In the genomic region with DNA sequence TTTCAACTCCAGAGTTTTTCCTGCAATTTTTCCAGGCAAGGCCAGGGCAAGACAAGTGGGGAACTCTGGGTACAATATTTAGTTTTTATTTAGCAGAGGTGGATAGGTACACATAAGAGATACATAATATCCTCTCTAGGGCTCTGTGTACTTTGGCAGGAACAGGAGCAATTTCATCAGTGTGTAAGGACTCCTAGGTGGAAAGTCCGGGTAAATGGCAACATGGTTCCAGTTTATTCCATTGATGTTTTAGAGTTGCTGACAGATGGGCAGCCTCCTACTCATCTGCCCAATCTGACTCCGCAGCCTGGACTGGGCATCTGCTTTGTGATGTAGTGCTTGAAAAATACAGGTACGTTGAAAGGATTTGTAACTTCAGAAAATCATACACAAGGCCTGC, we compare ENCODE assay signal across 30 cellular contexts. TPM values are rescaled to one million over a fixed set of nuclear protein-coding genes. Genes with fewer than 3 reads are reported as not detected.
A peak's percentile ranks its signal among the peaks of the same experiment; 100 is the strongest.
DNase-seq lines count a peak whose midpoint lies in the region; ATAC-seq and TF ChIP-seq lines count a peak whose summit lies in the region.
"Had no signal": no experiment of that assay in that cellular context is flagged by ENCODE, and none has a peak within 500 bp of the region (broad histone marks: within the 10 kb centered on the region; RNA-seq: fewer than 3 reads in every experiment).

No MANE protein-coding gene starts in this region.

- H3K4me3 ChIP-seq in liver (ENCODE audit: low read depth in 1 of 3, low read length in 3 of 3): peak overlapping the region; percentile 15 to 38 (median 29)
- H3K4me3 ChIP-seq: adrenal gland, body of pancreas, esophagus squamous epithelium, heart right ventricle, PC-9, right atrium auricular region, smooth muscle cell, testis had no signal

- peak; percentile 43 for DNase-seq in DMS 273 treated with DMSO at 0.1 percent for 48 hours (lab: John Stamatoyannopoulos, UW)
- DNase-seq in NCI-H1694 treated with DMSO at 0.1 percent for 48 hours (lab: John Stamatoyannopoulos, UW): peak; percentile 86
- peak; percentile 31 for DNase-seq in NCI-H748 treated with DMSO at 0.1 percent for 48 hours (lab: John Stamatoyannopoulos, UW)
- no peak for DNase-seq in stimulated activated CD4-positive, alpha-beta T cell treated with anti-CD3 and anti-CD28 coated beads, Interleukin-15, amount 100 ng/mL, for 24 hours
- no peak for DNase-seq in ecto neural progenitor cell (ENCODE audit: low spot score)
- DNase-seq: activated CD4-positive, alpha-beta memory T cell treated with anti-CD3 and anti-CD28 coated beads, Interleukin-2, amount 10 ng/mL, durations not matched to agents 7 days and 5 days; activated CD4-positive, alpha-beta T cell treated with anti-CD3 and anti-CD28 coated beads for 1 hour; activated naive CD4-positive, alpha-beta T cell treated with anti-CD3 and anti-CD28 coated beads, Interleukin-2, amount 10 ng/mL, durations not matched to agents 7 days and 5 days; adrenal gland; BE2C; body of pancreas; CD8-positive, alpha-beta T cell; DMS79 treated with DMSO at 0.1 percent for 48 hours; esophagus squamous epithelium; foreskin keratinocyte; GDM1; heart right ventricle; left ventricle myocardium superior; PC-9; stimulated activated CD4-positive, alpha-beta T cell treated with anti-CD3 and anti-CD28 coated beads, Interleukin-1b, Interleukin-23, amount 100 ng/mL, for 48 hours; stimulated activated naive CD4-positive, alpha-beta T cell treated with Interleukin-2 at 50 U/mL for 16 hours; testis had no signal

- peak overlapping the region; percentile 44 to 80 for H3K9ac ChIP-seq in liver (ENCODE audit: low read depth in 1 of 2, low read length in 2 of 2)

- 40% methylated on average over 3 of the region's 3 CpGs for whole genome bisulfite sequencing in liver

- peaks cover 2 to 53% (median 46%) of the 10 kb centered on the region in 4 donors for H3K4me1 ChIP-seq in liver (ENCODE audit: control insufficient read depth in 4 of 4, insufficient read depth in 4 of 4, low read length in 3 of 4)
- H3K4me1 ChIP-seq: adrenal gland, BE2C, body of pancreas, esophagus squamous epithelium, foreskin keratinocyte, heart right ventricle, right atrium auricular region, testis had no signal

- peak overlapping the region; percentile 77 to 85 for H3K27ac ChIP-seq in liver (ENCODE audit: low read depth in 1 of 2, low read length in 2 of 2)
- H3K27ac ChIP-seq: adrenal gland, body of pancreas, esophagus squamous epithelium, foreskin keratinocyte, heart right ventricle, PC-9, right atrium auricular region, testis had no signal

- peaks cover 0 to 13% (median 4%) of the 10 kb centered on the region in 4 donors for H3K36me3 ChIP-seq in liver (ENCODE audit: control insufficient read depth in 4 of 4, insufficient read depth in 3 of 4, low read depth in 1 of 4, low read length in 3 of 4)
- H3K36me3 ChIP-seq: adrenal gland, BE2C, esophagus squamous epithelium, heart right ventricle, right atrium auricular region had no signal

- peak; percentile 28 to 34 for TF ChIP-seq RAD21 in liver (IDR thresholded peaks at IDR 0.05)

- H3K27me3 ChIP-seq in liver (ENCODE audit: control insufficient read depth in 4 of 4, insufficient read depth in 4 of 4, low read length in 3 of 4): no peaks in the 10 kb centered on the region
- H3K27me3 ChIP-seq: adrenal gland, body of pancreas, foreskin keratinocyte, right atrium auricular region, testis had no signal

- no peaks in the 10 kb centered on the region for H3K9me3 ChIP-seq in liver (ENCODE audit: control insufficient read depth in 4 of 4, low read length in 3 of 4)
- H3K9me3 ChIP-seq: adrenal gland, BE2C, body of pancreas, esophagus squamous epithelium, heart right ventricle, right atrium auricular region, testis had no signal

- no peak for TF ChIP-seq CTCF in liver (IDR thresholded peaks at IDR 0.05; ENCODE audit: low read depth, low read length, missing input control)

- ATAC-seq in HG03442 (IDR thresholded peaks at IDR 0.05; ENCODE audit: unreplicated experiment): no peak
- ATAC-seq: body of pancreas; CD8-positive, alpha-beta T cell; foreskin keratinocyte; HCT116; heart right ventricle; left ventricle myocardium superior had no signal

TF ChIP-seq in liver, 16 proteins besides CTCF, POLR2A, EP300 and RAD21:
- peak; percentile 67 to 83 for TF ChIP-seq RXRA (IDR thresholded peaks at IDR 0.05)
- peak in 1 of 2 donors; percentile 44 for TF ChIP-seq GABPA (IDR thresholded peaks at IDR 0.05 in 1 of 2, conservative IDR thresholded peaks at IDR 0.05 in 1 of 2)
- TF ChIP-seq SP1 (IDR thresholded peaks at IDR 0.05): peak; percentile 90
- TF ChIP-seq FOXA1 (IDR thresholded peaks at IDR 0.05): peak; percentile 94
- TF ChIP-seq HNF4A (conservative IDR thresholded peaks at IDR 0.05): peak; percentile 93 to 95
- TF ChIP-seq, protein P1, sequence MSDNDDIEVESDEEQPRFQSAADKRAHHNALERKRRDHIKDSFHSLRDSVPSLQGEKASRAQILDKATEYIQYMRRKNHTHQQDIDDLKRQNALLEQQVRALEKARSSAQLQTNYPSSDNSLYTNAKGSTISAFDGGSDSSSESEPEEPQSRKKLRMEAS (IDR thresholded peaks at IDR 0.05): peak; percentile 91
- peak; percentile 70 to 76 for TF ChIP-seq JUND (IDR thresholded peaks at IDR 0.05)
- TF ChIP-seq FOXA2 (IDR thresholded peaks at IDR 0.05): peak; percentile 98
- TF ChIP-seq TAF1 (conservative IDR thresholded peaks at IDR 0.05): peak; percentile 91
- peak; percentile 74 for TF ChIP-seq HNF4G (IDR thresholded peaks at IDR 0.05)
- TF ChIP-seq, protein P2, sequence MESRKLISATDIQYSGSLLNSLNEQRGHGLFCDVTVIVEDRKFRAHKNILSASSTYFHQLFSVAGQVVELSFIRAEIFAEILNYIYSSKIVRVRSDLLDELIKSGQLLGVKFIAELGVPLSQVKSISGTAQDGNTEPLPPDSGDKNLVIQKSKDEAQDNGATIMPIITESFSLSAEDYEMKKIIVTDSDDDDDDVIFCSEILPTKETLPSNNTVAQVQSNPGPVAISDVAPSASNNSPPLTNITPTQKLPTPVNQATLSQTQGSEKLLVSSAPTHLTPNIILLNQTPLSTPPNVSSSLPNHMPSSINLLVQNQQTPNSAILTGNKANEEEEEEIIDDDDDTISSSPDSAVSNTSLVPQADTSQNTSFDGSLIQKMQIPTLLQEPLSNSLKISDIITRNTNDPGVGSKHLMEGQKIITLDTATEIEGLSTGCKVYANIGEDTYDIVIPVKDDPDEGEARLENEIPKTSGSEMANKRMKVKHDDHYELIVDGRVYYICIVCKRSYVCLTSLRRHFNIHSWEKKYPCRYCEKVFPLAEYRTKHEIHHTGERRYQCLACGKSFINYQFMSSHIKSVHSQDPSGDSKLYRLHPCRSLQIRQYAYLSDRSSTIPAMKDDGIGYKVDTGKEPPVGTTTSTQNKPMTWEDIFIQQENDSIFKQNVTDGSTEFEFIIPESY (IDR thresholded peaks at IDR 0.05): no peak
- peak in 1 of 2 donors; percentile 78 for TF ChIP-seq EGR1 (IDR thresholded peaks at IDR 0.05; ENCODE audit: low read depth in 2 of 2)
- TF ChIP-seq, protein P3, sequence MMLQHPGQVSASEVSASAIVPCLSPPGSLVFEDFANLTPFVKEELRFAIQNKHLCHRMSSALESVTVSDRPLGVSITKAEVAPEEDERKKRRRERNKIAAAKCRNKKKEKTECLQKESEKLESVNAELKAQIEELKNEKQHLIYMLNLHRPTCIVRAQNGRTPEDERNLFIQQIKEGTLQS (IDR thresholded peaks at IDR 0.05): peak; percentile 90
- TF ChIP-seq NR2F2 (IDR thresholded peaks at IDR 0.05): peak; percentile 10
- TF ChIP-seq YY1 (IDR thresholded peaks at IDR 0.05): peak; percentile 95
- TF ChIP-seq, protein P4, sequence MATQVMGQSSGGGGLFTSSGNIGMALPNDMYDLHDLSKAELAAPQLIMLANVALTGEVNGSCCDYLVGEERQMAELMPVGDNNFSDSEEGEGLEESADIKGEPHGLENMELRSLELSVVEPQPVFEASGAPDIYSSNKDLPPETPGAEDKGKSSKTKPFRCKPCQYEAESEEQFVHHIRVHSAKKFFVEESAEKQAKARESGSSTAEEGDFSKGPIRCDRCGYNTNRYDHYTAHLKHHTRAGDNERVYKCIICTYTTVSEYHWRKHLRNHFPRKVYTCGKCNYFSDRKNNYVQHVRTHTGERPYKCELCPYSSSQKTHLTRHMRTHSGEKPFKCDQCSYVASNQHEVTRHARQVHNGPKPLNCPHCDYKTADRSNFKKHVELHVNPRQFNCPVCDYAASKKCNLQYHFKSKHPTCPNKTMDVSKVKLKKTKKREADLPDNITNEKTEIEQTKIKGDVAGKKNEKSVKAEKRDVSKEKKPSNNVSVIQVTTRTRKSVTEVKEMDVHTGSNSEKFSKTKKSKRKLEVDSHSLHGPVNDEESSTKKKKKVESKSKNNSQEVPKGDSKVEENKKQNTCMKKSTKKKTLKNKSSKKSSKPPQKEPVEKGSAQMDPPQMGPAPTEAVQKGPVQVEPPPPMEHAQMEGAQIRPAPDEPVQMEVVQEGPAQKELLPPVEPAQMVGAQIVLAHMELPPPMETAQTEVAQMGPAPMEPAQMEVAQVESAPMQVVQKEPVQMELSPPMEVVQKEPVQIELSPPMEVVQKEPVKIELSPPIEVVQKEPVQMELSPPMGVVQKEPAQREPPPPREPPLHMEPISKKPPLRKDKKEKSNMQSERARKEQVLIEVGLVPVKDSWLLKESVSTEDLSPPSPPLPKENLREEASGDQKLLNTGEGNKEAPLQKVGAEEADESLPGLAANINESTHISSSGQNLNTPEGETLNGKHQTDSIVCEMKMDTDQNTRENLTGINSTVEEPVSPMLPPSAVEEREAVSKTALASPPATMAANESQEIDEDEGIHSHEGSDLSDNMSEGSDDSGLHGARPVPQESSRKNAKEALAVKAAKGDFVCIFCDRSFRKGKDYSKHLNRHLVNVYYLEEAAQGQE (IDR thresholded peaks at IDR 0.05): peak; percentile 83
TF ChIP-seq in liver: peak in this region for 15.

RNA-seq across cellular contexts. Expression of a gene that starts 5.8 kb away (rescaled TPM):
- total RNA-seq in liver: 100 to 1,000 TPM in 1 of 2 donors, 10 to 100 TPM in 1; 54.8 to 190 TPM
- 1,000 to 10,000 TPM in 1 of 2 donors, 100 to 1,000 TPM in 1; 224 to 1,101 TPM for polyA plus RNA-seq in liver
- total RNA-seq: activated CD4-positive, alpha-beta memory T cell treated with anti-CD3 and anti-CD28 coated beads, Interleukin-2, amount 10 ng/mL, durations not matched to agents 7 days and 5 days; CD8-positive, alpha-beta T cell; dermis microvascular lymphatic vessel endothelial cell; esophagus squamous epithelium; foreskin keratinocyte; heart right ventricle; left ventricle myocardium superior; PC-9; right atrium auricular region; smooth muscle cell; urinary bladder had no signal
- polyA plus RNA-seq: foreskin keratinocyte, keratinocyte, smooth muscle cell had no signal

Comparison
In these comparisons a context has a peak if more than half of its experiments do, and no peak if none do; other contexts are left out.
1. DNase-seq: peak in DMS 273 treated with DMSO at 0.1 percent for 48 hours (single experiment), NCI-H1694 treated with DMSO at 0.1 percent for 48 hours (single experiment) and NCI-H748 treated with DMSO at 0.1 percent for 48 hours (single experiment); none in stimulated activated CD4-positive, alpha-beta T cell treated with anti-CD3 and anti-CD28 coated beads, Interleukin-15, amount 100 ng/mL, for 24 hours (single experiment) and ecto neural progenitor cell (single experiment).